Comparison of ENCODE assay signal across 17 cellular contexts in genomic region chr4:56972389-56972788, GRCh38. TPM values are rescaled to one million over a fixed set of nuclear protein-coding genes. Genes with fewer than 3 reads are reported as not detected.
DNase-seq lines count a peak whose midpoint lies in the region; ATAC-seq lines count a peak whose summit lies in the region.
"Had no signal": no experiment of that assay in that cellular context is flagged by ENCODE, and none has a peak within 500 bp of the region (broad histone marks: within the 10 kb centered on the region; RNA-seq: fewer than 3 reads in every experiment).

No MANE protein-coding gene starts in this region.

- H3K36me3 Mint-ChIP-seq in activated CD8-positive, alpha-beta memory T cell treated with anti-CD3 and anti-CD28 coated beads, Interleukin-2, amount 10 ng/mL, durations not matched to agents 7 days and 5 days: peaks cover 64% of the 10 kb centered on the region
- peaks cover 67% of the 10 kb centered on the region for H3K36me3 Mint-ChIP-seq in activated naive CD8-positive, alpha-beta T cell treated with anti-CD3 and anti-CD28 coated beads, Interleukin-2, amount 50 U/mL, for 24 hours (ENCODE audit: low read depth)

- peak overlapping the region; percentile 30 for H3K27ac Mint-ChIP-seq in activated CD8-positive, alpha-beta memory T cell treated with anti-CD3 and anti-CD28 coated beads, Interleukin-2, amount 10 ng/mL, durations not matched to agents 7 days and 5 days
- H3K27ac Mint-ChIP-seq in stimulated activated naive CD8-positive, alpha-beta T cell treated with anti-CD3 and anti-CD28 coated beads, Interleukin-15, amount 100 ng/mL, for 72 hours: peak overlapping the region in 1 of 2 donors; percentile 78
- H3K27ac Mint-ChIP-seq in activated naive CD8-positive, alpha-beta T cell treated with anti-CD3 and anti-CD28 coated beads, Interleukin-2, amount 50 U/mL, for 24 hours: peak overlapping the region; percentile 81

- peaks cover 41% of the 10 kb centered on the region for H3K4me1 Mint-ChIP-seq in activated CD8-positive, alpha-beta memory T cell treated with anti-CD3 and anti-CD28 coated beads, Interleukin-2, amount 10 ng/mL, durations not matched to agents 7 days and 5 days
- peaks cover 48% of the 10 kb centered on the region for H3K4me1 Mint-ChIP-seq in stimulated activated naive CD8-positive, alpha-beta T cell treated with anti-CD3 and anti-CD28 coated beads, Interleukin-15, amount 100 ng/mL, for 72 hours
- H3K4me1 Mint-ChIP-seq in activated naive CD8-positive, alpha-beta T cell treated with anti-CD3 and anti-CD28 coated beads, Interleukin-2, amount 50 U/mL, for 24 hours: peaks cover 57% of the 10 kb centered on the region

- ATAC-seq in activated CD8-positive, alpha-beta memory T cell treated with anti-CD3 and anti-CD28 coated beads, Interleukin-2, amount 10 ng/mL, durations not matched to agents 7 days and 5 days: no peak
- ATAC-seq in stimulated activated naive CD8-positive, alpha-beta T cell treated with anti-CD3 and anti-CD28 coated beads, Interleukin-15, Interleukin-2, amounts not matched to agents 100 U/mL and 50 U/mL, for 24 hours: peak; percentile 46
- no peak for ATAC-seq in stimulated activated naive CD8-positive, alpha-beta T cell treated with anti-CD3 and anti-CD28 coated beads, Interleukin-15, amount 100 ng/mL, for 72 hours
- ATAC-seq in activated naive CD8-positive, alpha-beta T cell treated with anti-CD3 and anti-CD28 coated beads, Interleukin-2, amount 50 U/mL, for 24 hours: peak; percentile 65
- ATAC-seq: HCT116, PC-3 had no signal

- no peak for DNase-seq in activated CD8-positive, alpha-beta memory T cell treated with anti-CD3 and anti-CD28 coated beads, Interleukin-2, amount 10 ng/mL, durations not matched to agents 7 days and 5 days
- no peak for DNase-seq in activated CD8-positive, alpha-beta memory T cell treated with anti-CD3 and anti-CD28 coated beads, Interleukin-2, amount 50 U/mL, for 4 hours
- DNase-seq in stimulated activated naive CD8-positive, alpha-beta T cell treated with anti-CD3 and anti-CD28 coated beads, Interleukin-15, Interleukin-2, amounts not matched to agents 100 U/mL and 50 U/mL, for 24 hours: no peak
- DNase-seq in stimulated activated naive CD8-positive, alpha-beta T cell treated with anti-CD3 and anti-CD28 coated beads, Interleukin-15, amount 100 ng/mL, for 72 hours: no peak
- no peak for DNase-seq in activated naive CD8-positive, alpha-beta T cell treated with anti-CD3 and anti-CD28 coated beads, Interleukin-2, amount 50 U/mL, for 24 hours
- no peak for DNase-seq in NCI-H1048 (lab: John Stamatoyannopoulos, UW)
- no peak for DNase-seq in DMS153 treated with DMSO at 0.1 percent for 48 hours (lab: John Stamatoyannopoulos, UW; ENCODE audit: unreplicated experiment)
- DNase-seq: CD8-positive, alpha-beta memory T cell; DMS79; GOT3; IMR-90; NCI-H1417 treated with DMSO at 0.1 percent for 48 hours; NCI-H187 treated with DMSO at 0.1 percent for 48 hours; NCI-H345; NCI-H524 treated with DMSO at 0.1 percent for 48 hours; PC-3 had no signal

- H3K9me3 Mint-ChIP-seq in activated CD8-positive, alpha-beta memory T cell treated with anti-CD3 and anti-CD28 coated beads, Interleukin-2, amount 10 ng/mL, durations not matched to agents 7 days and 5 days (ENCODE audit: low read depth): peaks cover 9% of the 10 kb centered on the region
- H3K9me3 Mint-ChIP-seq in stimulated activated naive CD8-positive, alpha-beta T cell treated with anti-CD3 and anti-CD28 coated beads, Interleukin-15, amount 100 ng/mL, for 72 hours: peaks cover 11 to 12% of the 10 kb centered on the region in 2 donors
- peaks cover 11% of the 10 kb centered on the region for H3K9me3 Mint-ChIP-seq in activated naive CD8-positive, alpha-beta T cell treated with anti-CD3 and anti-CD28 coated beads, Interleukin-2, amount 50 U/mL, for 24 hours

- CTCF ChIA-PET in activated CD8-positive, alpha-beta memory T cell treated with anti-CD3 and anti-CD28 coated beads, Interleukin-2, amount 10 ng/mL, durations not matched to agents 7 days and 5 days (lab: Charles Lee): interaction anchor here (0.8 to 1.3 kb wide), 2 partner anchors 9 to 12 kb away, joined by 3 read pairs; no protein-coding TSS in a partner anchor

- H3K27me3 Mint-ChIP-seq in activated CD8-positive, alpha-beta memory T cell treated with anti-CD3 and anti-CD28 coated beads, Interleukin-2, amount 10 ng/mL, durations not matched to agents 7 days and 5 days: no peaks in the 10 kb centered on the region
- no peaks in the 10 kb centered on the region for H3K27me3 Mint-ChIP-seq in stimulated activated naive CD8-positive, alpha-beta T cell treated with anti-CD3 and anti-CD28 coated beads, Interleukin-15, amount 100 ng/mL, for 72 hours
- H3K27me3 Mint-ChIP-seq in activated naive CD8-positive, alpha-beta T cell treated with anti-CD3 and anti-CD28 coated beads, Interleukin-2, amount 50 U/mL, for 24 hours: no peaks in the 10 kb centered on the region
- H3K27me3 Mint-ChIP-seq: CD8-positive, alpha-beta memory T cell had no signal

- H3K4me3 Mint-ChIP-seq in activated CD8-positive, alpha-beta memory T cell treated with anti-CD3 and anti-CD28 coated beads, Interleukin-2, amount 10 ng/mL, durations not matched to agents 7 days and 5 days: no peak overlapping the region
- no peak overlapping the region for H3K4me3 Mint-ChIP-seq in stimulated activated naive CD8-positive, alpha-beta T cell treated with anti-CD3 and anti-CD28 coated beads, Interleukin-15, amount 100 ng/mL, for 72 hours
- H3K4me3 Mint-ChIP-seq in activated naive CD8-positive, alpha-beta T cell treated with anti-CD3 and anti-CD28 coated beads, Interleukin-2, amount 50 U/mL, for 24 hours: peak overlapping the region; percentile 26

RNA-seq across cellular contexts. Expression of gene NOA1, which starts 5.0 kb away (rescaled TPM):
- 10 to 100 TPM; 23.0 to 25.8 TPM for total RNA-seq in activated CD8-positive, alpha-beta memory T cell treated with anti-CD3 and anti-CD28 coated beads, Interleukin-2, amount 10 ng/mL, durations not matched to agents 7 days and 5 days

RNA-seq across cellular contexts. Expression of gene POLR2B, which starts 6.3 kb away (rescaled TPM):
- total RNA-seq in activated CD8-positive, alpha-beta memory T cell treated with anti-CD3 and anti-CD28 coated beads, Interleukin-2, amount 10 ng/mL, durations not matched to agents 7 days and 5 days: 100 to 1,000 TPM; 121 to 137 TPM

Comparison
In these comparisons a context has a peak if more than half of its experiments do, and no peak if none do; other contexts are left out.
1. ATAC-seq: peak in stimulated activated naive CD8-positive, alpha-beta T cell treated with anti-CD3 and anti-CD28 coated beads, Interleukin-15, Interleukin-2, amounts not matched to agents 100 U/mL and 50 U/mL, for 24 hours (single experiment) and activated naive CD8-positive, alpha-beta T cell treated with anti-CD3 and anti-CD28 coated beads, Interleukin-2, amount 50 U/mL, for 24 hours (single experiment); none in activated CD8-positive, alpha-beta memory T cell treated with anti-CD3 and anti-CD28 coated beads, Interleukin-2, amount 10 ng/mL, durations not matched to agents 7 days and 5 days (single experiment) and stimulated activated naive CD8-positive, alpha-beta T cell treated with anti-CD3 and anti-CD28 coated beads, Interleukin-15, amount 100 ng/mL, for 72 hours (single experiment).